ENCODE assay signal across 13 cellular contexts in genomic region chr7:116598278-116598677, GRCh38.
DNase-seq lines count a peak whose midpoint lies in the region; ATAC-seq, FAIRE-seq and TF ChIP-seq lines count a peak whose summit lies in the region.
"Had no signal": no experiment of that assay in that cellular context is flagged by ENCODE, and none has a peak within 500 bp of the region (broad histone marks: within the 10 kb centered on the region; RNA-seq: fewer than 3 reads in every experiment).

No MANE protein-coding gene starts in this region.

- no peak overlapping the region for H3K9ac ChIP-seq in GM12878 (ENCODE audit: control insufficient read depth, insufficient read depth, low read length)

- CTCF ChIA-PET in GM12878 (lab: Yijun Ruan, JAX): interaction anchor here (0.9 to 1.0 kb wide), 2 partner anchors 51 to 206 kb away, joined by 3 read pairs; no protein-coding TSS in a partner anchor

- H3K79me2 ChIP-seq in GM12878 (ENCODE audit: control insufficient read depth, insufficient read depth, low read length): no peaks in the 10 kb centered on the region

- H2AFZ ChIP-seq in GM12878 (ENCODE audit: control insufficient read depth, low read depth, low read length): no peak overlapping the region

- no peak overlapping the region for H3K4me2 ChIP-seq in GM12878 (ENCODE audit: control insufficient read depth, insufficient read depth)

- peak; percentile 48; the same call in 1 of the 2 replicates for TF ChIP-seq RAD21 in GM12878 (IDR thresholded peaks at IDR 0.05; ENCODE audit: insufficient read depth, low read depth, low read length)

- TF ChIP-seq CTCF in GM12878 (IDR thresholded peaks at IDR 0.05 in 2 of 3, conservative IDR thresholded peaks at IDR 0.05 in 1 of 3; ENCODE audit: control insufficient read depth in 2 of 3, extremely low read depth in 1 of 3, insufficient read depth in 1 of 3, low read depth in 3 of 3, low read length in 3 of 3): peak in 2 of 3 experiments; percentile 41 to 48; a peak in 4 of 6 replicates

- intact Hi-C loops in GM12878 (cut with micrococcal nuclease; ENCODE audit: unreplicated experiment): no loop called here

- no peaks in the 10 kb centered on the region for H3K4me1 ChIP-seq in GM12878 (ENCODE audit: control insufficient read depth, insufficient read depth, low read length)

- no peak overlapping the region for H3K27ac ChIP-seq in GM12878 (ENCODE audit: control insufficient read depth, insufficient read depth)
- H3K27ac ChIP-seq: Peyer's patch had no signal

- H4K20me1 ChIP-seq in GM12878 (ENCODE audit: control insufficient read depth, insufficient read depth): no peaks in the 10 kb centered on the region

- H3K27me3 ChIP-seq in GM12878 (replicated peaks in 1 of 2; ENCODE audit: control insufficient read depth in 2 of 2, insufficient read depth in 2 of 2, low read length in 1 of 2): peaks cover 0 to 5% of the 10 kb centered on the region in 2 experiments; a peak in 1 of 4 replicates
- H3K27me3 ChIP-seq: Peyer's patch had no signal

- no peak for FAIRE-seq in GM12878 (lab: Jason Lieb, UNC)

- TF ChIP-seq POLR2A in GM12878 (IDR thresholded peaks at IDR 0.05; ENCODE audit: low read depth, low read length): no peak

- H3K36me3 ChIP-seq in GM12878 (ENCODE audit: control insufficient read depth in 2 of 2, insufficient read depth in 2 of 2, low read length in 1 of 2): no peaks in the 10 kb centered on the region
- H3K36me3 ChIP-seq: Peyer's patch had no signal

- POLR2A ChIA-PET in GM12878 (lab: Charles Lee): no interaction called here

- ATAC-seq in GM18867 (IDR thresholded peaks at IDR 0.05; ENCODE audit: unreplicated experiment): peak; percentile 46
- ATAC-seq in GM12878: peak; percentile 76
- peak; percentile 100 for ATAC-seq in left lobe of liver
- ATAC-seq in GM18502 (IDR thresholded peaks at IDR 0.05; ENCODE audit: poor library complexity, unreplicated experiment): no peak
- ATAC-seq in GM21390 (IDR thresholded peaks at IDR 0.05; ENCODE audit: unreplicated experiment): no peak
- ATAC-seq: activated CD8-positive, alpha-beta T cell treated with anti-CD3 and anti-CD28 coated beads, Interleukin-2, amount 10 ng/mL, durations not matched to agents 7 days and 5 days; natural killer cell had no signal

- DNase-seq in AG20443 (ENCODE audit: low spot score): peak; percentile 27
- DNase-seq in GM12878 (ENCODE audit: low read depth, low spot score): no peak
- peak; percentile 62 for DNase-seq in left lobe of liver (ENCODE audit: low spot score)
- DNase-seq in Kasumi-1 (lab: John Stamatoyannopoulos, UW): no peak
- DNase-seq in NCI-H2196 (lab: John Stamatoyannopoulos, UW; ENCODE audit: unreplicated experiment): no peak
- DNase-seq: activated CD8-positive, alpha-beta T cell treated with anti-CD3 and anti-CD28 coated beads, Interleukin-2, amount 10 ng/mL, durations not matched to agents 7 days and 5 days; aorta; natural killer cell; Peyer's patch; stimulated activated CD4-positive, alpha-beta T cell treated with anti-CD3 and anti-CD28 coated beads, Interleukin-4, amount 100 ng/mL, for 4 hours had no signal

- in situ Hi-C loops in GM12878 (cut with MboI): loop anchor here (5.0 to 10.0 kb wide), 2 partner anchors 214 to 423 kb away; no protein-coding TSS in a partner anchor

- BruUV-seq in GM12878 (replicated peaks; lab: Mats Ljungman, UMichigan): no TSS peak

- RAD21 ChIA-PET in GM12878 (lab: Charles Lee; ENCODE audit: unreplicated experiment): no interaction called here

- SMC1A ChIA-PET in GM12878 (lab: Charles Lee; ENCODE audit: uncharacterized antibody, unreplicated experiment): no interaction called here

- no peaks in the 10 kb centered on the region for H3K9me3 ChIP-seq in GM12878 (replicated peaks; ENCODE audit: control insufficient read depth, insufficient read depth, low read length)
- H3K9me3 ChIP-seq: Peyer's patch had no signal

- WGBS in GM12878 (ENCODE audit: insufficient coverage, insufficient replicate concordance, low lambda C conversion rate, missing lambda C conversion rate): 56% methylated on average over 5 of the region's 5 CpGs

- H3K4me3 ChIP-seq in GM12878: no peak overlapping the region
- H3K4me3 ChIP-seq: Peyer's patch had no signal

- no peak for TF ChIP-seq EP300 in GM12878 (IDR thresholded peaks at IDR 0.05; ENCODE audit: borderline replicate concordance in 1 of 2, control insufficient read depth in 1 of 2, low read depth in 2 of 2, low read length in 2 of 2)

TF ChIP-seq in GM12878, 131 proteins besides CTCF, POLR2A, EP300 and RAD21:
- TF ChIP-seq CHD1 (IDR thresholded peaks at IDR 0.05; ENCODE audit: low read depth, low read length) (no peak), SMC3 (IDR thresholded peaks at IDR 0.05; ENCODE audit: borderline replicate concordance, low read length) (peak; percentile 35; the same call in 1 of the 2 replicates)

Comparison
In these comparisons a context has a peak if more than half of its experiments do, and no peak if none do; other contexts are left out.
1. DNase-seq: peak in AG20443 (single experiment) and left lobe of liver (single experiment); none in GM12878 (single experiment), Kasumi-1 (0 of 2) and NCI-H2196 (single experiment).
2. ATAC-seq: peak in GM18867 (single experiment), GM12878 (single experiment) and left lobe of liver (single experiment); none in GM18502 (single experiment) and GM21390 (single experiment).